Comparison of ENCODE assay signal across 27 cellular contexts in the genomic region with DNA sequence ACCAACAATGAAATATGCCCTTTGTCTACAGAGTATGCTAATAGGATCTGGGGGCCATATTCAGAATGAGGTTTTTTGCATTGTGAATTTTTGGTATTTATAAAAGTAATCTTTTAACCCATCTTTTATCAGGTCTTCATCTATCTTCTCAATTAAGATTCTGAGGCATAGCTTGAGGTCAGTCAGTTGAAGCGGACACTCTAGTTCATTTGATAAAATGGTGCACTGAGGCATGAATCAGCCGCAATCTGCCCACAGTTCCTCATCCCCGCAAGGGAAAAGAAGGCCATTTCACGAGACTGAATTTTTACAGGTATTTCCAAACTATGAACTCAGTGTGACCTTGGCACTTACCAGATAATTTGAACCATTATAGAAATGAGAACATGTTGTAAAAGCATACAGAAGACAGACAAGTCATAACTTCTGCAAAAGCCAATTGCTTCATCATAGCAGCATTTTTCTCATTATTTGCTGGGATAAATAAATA. TPM values are rescaled to one million over a fixed set of nuclear protein-coding genes. Genes with fewer than 3 reads are reported as not detected.
"Had no signal": no experiment of that assay in that cellular context is flagged by ENCODE, and none has a peak within 500 bp of the region (broad histone marks: within the 10 kb centered on the region; RNA-seq: fewer than 3 reads in every experiment).

No MANE protein-coding gene starts in this region.

- H3K27me3 Mint-ChIP-seq: activated CD8-positive, alpha-beta memory T cell treated with anti-CD3 and anti-CD28 coated beads, Interleukin-2, amount 10 ng/mL, durations not matched to agents 7 days and 5 days; activated naive CD8-positive, alpha-beta T cell treated with anti-CD3 and anti-CD28 coated beads for 36 hours; activated T-cell treated with anti-CD3 and anti-CD28 coated beads, Interleukin-2, amount 50 U/mL, for 24 hours; IgD-negative memory B cell; T-helper 17 cell had no signal

- H3K4me3 Mint-ChIP-seq: activated CD8-positive, alpha-beta memory T cell treated with anti-CD3 and anti-CD28 coated beads, Interleukin-2, amount 10 ng/mL, durations not matched to agents 7 days and 5 days; activated naive CD8-positive, alpha-beta T cell treated with anti-CD3 and anti-CD28 coated beads for 36 hours; activated T-cell treated with anti-CD3 and anti-CD28 coated beads, Interleukin-2, amount 50 U/mL, for 24 hours; IgD-negative memory B cell; T-helper 17 cell; WTC11 had no signal

- H3K9me3 Mint-ChIP-seq: activated naive CD8-positive, alpha-beta T cell treated with anti-CD3 and anti-CD28 coated beads for 36 hours; WTC11 had no signal

- H3K36me3 Mint-ChIP-seq: activated CD8-positive, alpha-beta memory T cell treated with anti-CD3 and anti-CD28 coated beads, Interleukin-2, amount 10 ng/mL, durations not matched to agents 7 days and 5 days; activated naive CD8-positive, alpha-beta T cell treated with anti-CD3 and anti-CD28 coated beads for 36 hours; IgD-negative memory B cell; WTC11 had no signal

- ATAC-seq: activated CD8-positive, alpha-beta memory T cell treated with anti-CD3 and anti-CD28 coated beads, Interleukin-2, amount 10 ng/mL, durations not matched to agents 7 days and 5 days; Panc1; T-helper 17 cell; WTC11 had no signal

- H3K27ac Mint-ChIP-seq: activated CD8-positive, alpha-beta memory T cell treated with anti-CD3 and anti-CD28 coated beads, Interleukin-2, amount 10 ng/mL, durations not matched to agents 7 days and 5 days; activated naive CD8-positive, alpha-beta T cell treated with anti-CD3 and anti-CD28 coated beads for 36 hours; activated T-cell treated with anti-CD3 and anti-CD28 coated beads, Interleukin-2, amount 50 U/mL, for 24 hours; IgD-negative memory B cell; T-helper 17 cell; WTC11 had no signal

- DNase-seq: activated CD4-positive, alpha-beta T cell treated with anti-CD3 and anti-CD28 coated beads for 48 hours; activated CD4-positive, alpha-beta T cell treated with anti-CD3 and anti-CD28 coated beads, Interleukin-2, amount 50 U/mL, for 4 hours; activated CD4-positive, CD25-positive, alpha-beta regulatory T cell treated with anti-CD3 and anti-CD28 coated beads, Interleukin-2, amount 50 U/mL, for 72 hours; activated CD8-positive, alpha-beta memory T cell treated with anti-CD3 and anti-CD28 coated beads, Interleukin-2, amount 10 ng/mL, durations not matched to agents 7 days and 5 days; activated effector memory CD4-positive, alpha-beta T cell treated with anti-CD3 and anti-CD28 coated beads, Interleukin-2, amount 50 U/mL, for 16 hours; activated naive CD4-positive, alpha-beta T cell treated with Interleukin-2 at 50 U/mL for 16 hours; activated naive CD8-positive, alpha-beta T cell treated with anti-CD3 and anti-CD28 coated beads for 36 hours; activated T-cell treated with anti-CD3 and anti-CD28 coated beads, Interleukin-2, amount 50 U/mL, for 24 hours; caudate nucleus; KG1; NCI-H1092 treated with DMSO at 0.1 percent for 48 hours; NCI-H1417 treated with DMSO at 0.1 percent for 48 hours; NCI-H1694; NCI-H2029; NCI-H2107; NCI-H82; SIG-M5; T-helper 17 cell; T-helper 9 cell had no signal

- H3K4me1 Mint-ChIP-seq: activated CD8-positive, alpha-beta memory T cell treated with anti-CD3 and anti-CD28 coated beads, Interleukin-2, amount 10 ng/mL, durations not matched to agents 7 days and 5 days; activated naive CD8-positive, alpha-beta T cell treated with anti-CD3 and anti-CD28 coated beads for 36 hours; IgD-negative memory B cell; T-helper 17 cell had no signal

RNA-seq across cellular contexts. Expression of gene VCX2, which starts 19.3 kb away (rescaled TPM):
- total RNA-seq: activated CD8-positive, alpha-beta memory T cell treated with anti-CD3 and anti-CD28 coated beads, Interleukin-2, amount 10 ng/mL, durations not matched to agents 7 days and 5 days; activated naive CD8-positive, alpha-beta T cell treated with anti-CD3 and anti-CD28 coated beads for 36 hours; LHCN-M2; M059J; NCI-H460; OCI-LY7; T-helper 17 cell; WTC11 had no signal
- polyA plus RNA-seq: adipose tissue, IgD-negative memory B cell had no signal
